ENCODE assay signal across 27 cellular contexts in the genomic region with DNA sequence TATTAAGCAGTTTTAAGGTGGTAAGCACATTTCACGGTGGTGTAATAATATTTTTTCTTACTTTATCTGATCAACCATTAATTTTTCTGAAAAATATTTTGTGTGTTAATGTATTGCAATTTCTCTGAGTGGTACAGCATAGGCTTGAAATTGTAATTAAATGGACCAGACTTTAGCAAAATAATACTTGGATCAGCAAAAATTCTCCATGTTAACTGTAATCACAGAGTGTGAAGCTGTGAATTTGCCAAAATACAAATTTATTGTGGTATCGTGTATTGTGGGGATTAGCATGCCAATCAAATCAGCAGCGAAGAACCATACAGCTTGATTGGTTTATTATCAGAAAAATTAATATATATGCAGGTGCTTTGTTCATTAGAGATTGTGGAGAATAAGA.
"Had no signal": no experiment of that assay in that cellular context is flagged by ENCODE, and none has a peak within 500 bp of the region (broad histone marks: within the 10 kb centered on the region; RNA-seq: fewer than 3 reads in every experiment).

No MANE protein-coding gene starts in this region.

- ATAC-seq: stimulated activated effector memory CD8-positive, alpha-beta T cell treated with anti-CD3 and anti-CD28 coated beads, Interleukin-12 subunit alpha, Interleukin-12 subunit beta, amount 100 ng/mL, for 72 hours; stimulated activated memory B cell treated with anti-CD40 and anti-IgM and Interleukin-4, amounts not matched to agents 10 μg/mL and 1 μg/mL and 100 μg/mL, for 72 hours; stimulated activated naive B cell treated with anti-CD40 and anti-IgM and Interleukin-4, amounts not matched to agents 10 μg/mL and 1 μg/mL and 100 μg/mL, for 72 hours; stimulated activated naive CD8-positive, alpha-beta T cell treated with anti-CD3 and anti-CD28 coated beads, Interleukin-15, amount 100 ng/mL, for 72 hours; stimulated activated naive CD8-positive, alpha-beta T cell treated with anti-CD3 and anti-CD28 coated beads, Interleukin-15, Interleukin-2, amounts not matched to agents 100 U/mL and 50 U/mL, for 24 hours; upper lobe of right lung had no signal

- H3K36me3 ChIP-seq: stomach, suprapubic skin, thoracic aorta, thyroid gland, tibial artery, tibial nerve, transverse colon, upper lobe of left lung, upper lobe of right lung, uterus, vagina had no signal

- H3K4me3 ChIP-seq: stomach, suprapubic skin, testis, thoracic aorta, thyroid gland, tibial artery, tibial nerve, transverse colon, upper lobe of left lung, upper lobe of right lung, uterus, vagina had no signal

- H3K27ac ChIP-seq: stomach, suprapubic skin, testis, thoracic aorta, thyroid gland, tibial artery, tibial nerve, transverse colon, upper lobe of left lung, upper lobe of right lung, uterus, vagina had no signal

- H3K27me3 ChIP-seq: stomach, suprapubic skin, testis, thyroid gland, tibial artery, tibial nerve, transverse colon, upper lobe of left lung, upper lobe of right lung, uterus, vagina had no signal

- DNase-seq: stimulated activated CD4-positive, alpha-beta T cell treated with anti-CD3 and anti-CD28 coated beads, Interleukin-2, amount 100 ng/mL, for 48 hours; stimulated activated CD4-positive, alpha-beta T cell treated with anti-CD3 and anti-CD28 coated beads, Interleukin-4, amount 100 ng/mL, for 1 hour; stimulated activated CD4-positive, alpha-beta T cell treated with anti-CD3 and anti-CD28 coated beads, Interleukin-4, amount 100 ng/mL, for 24 hours; stimulated activated CD4-positive, alpha-beta T cell treated with anti-CD3 and anti-CD28 coated beads, Interleukin-4, amount 100 ng/mL, for 4 hours; stimulated activated CD8-positive, alpha-beta memory T cell treated with anti-CD3 and anti-CD28 coated beads, Interleukin-4, amount 100 ng/mL, for 48 hours; stimulated activated naive B cell treated with anti-CD40 and anti-IgM and Interleukin-4, amounts not matched to agents 10 μg/mL and 1 μg/mL and 100 μg/mL, for 72 hours; stimulated activated naive CD4-positive, alpha-beta T cell; stimulated activated naive CD4-positive, alpha-beta T cell treated with Interleukin-2 at 50 U/mL for 16 hours; stimulated activated naive CD8-positive, alpha-beta T cell treated with anti-CD3 and anti-CD28 coated beads, Interleukin-15, amount 100 ng/mL, for 72 hours; stimulated activated naive CD8-positive, alpha-beta T cell treated with anti-CD3 and anti-CD28 coated beads, Interleukin-15, Interleukin-2, amounts not matched to agents 100 U/mL and 50 U/mL, for 24 hours; stomach; substantia nigra; testis; thyroid gland; tibial artery; transverse colon; trophoblast cell; upper lobe of left lung; upper lobe of right lung; uterus had no signal

- H3K9me3 ChIP-seq: stomach, suprapubic skin, testis, thoracic aorta, thyroid gland, tibial artery, tibial nerve, transverse colon, upper lobe of left lung, upper lobe of right lung, uterus, vagina had no signal

- FAIRE-seq: urothelium cell line had no signal

- H3K4me1 ChIP-seq: stomach, suprapubic skin, testis, thyroid gland, tibial artery, tibial nerve, upper lobe of left lung, upper lobe of right lung, uterus, vagina had no signal
